ENCODE assay signal across 8 cellular contexts in the genomic region with DNA sequence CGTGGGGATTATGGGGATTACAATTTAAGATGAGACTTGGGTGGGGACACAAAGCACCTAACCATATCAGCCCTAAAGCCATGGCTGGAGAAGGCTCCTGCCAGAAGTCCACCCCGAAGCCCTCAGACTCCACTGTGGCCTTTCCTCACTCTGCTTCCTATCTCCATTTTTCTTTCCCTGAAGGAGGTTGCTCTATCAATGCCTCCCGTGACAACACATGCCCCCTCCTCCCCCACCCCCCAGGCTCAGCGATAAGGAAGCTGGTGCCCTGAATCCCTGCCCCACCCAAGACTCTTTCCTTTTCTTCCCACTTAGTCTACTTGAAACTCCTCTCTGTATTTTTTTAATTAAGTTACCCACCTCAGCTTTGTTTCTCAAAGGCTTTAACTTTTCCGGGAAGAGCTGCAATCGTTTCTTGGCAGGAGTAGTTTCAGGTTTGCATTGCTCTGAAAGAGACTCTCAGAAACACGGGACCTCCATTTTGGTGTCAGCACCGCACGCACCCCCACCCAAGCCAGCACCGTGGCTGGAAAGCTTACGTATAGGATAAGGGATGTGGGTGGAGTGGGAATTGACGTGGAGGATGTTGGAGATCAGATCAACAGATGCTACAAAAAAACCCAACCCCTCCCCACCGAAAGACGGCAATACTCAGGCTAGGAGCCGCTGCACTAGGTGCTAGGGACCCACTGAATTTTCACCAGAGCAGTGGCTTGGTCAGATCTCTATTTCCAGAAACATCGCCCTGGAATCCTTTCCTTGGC. TPM values are rescaled to one million over a fixed set of nuclear protein-coding genes. Genes with fewer than 3 reads are reported as not detected.
DNase-seq lines count a peak whose midpoint lies in the region; ATAC-seq and TF ChIP-seq lines count a peak whose summit lies in the region.

No MANE protein-coding gene starts in this region.

- peaks cover 10% of the 10 kb centered on the region for H4K20me1 ChIP-seq in neural progenitor cell (ENCODE audit: low read depth)

- H3K4me3 Mint-ChIP-seq in neural progenitor cell = peak overlapping the region; percentile 96

- peak overlapping the region; percentile 90 for H3K4me2 ChIP-seq in neural progenitor cell

- DNase-seq in Caki2 (ENCODE audit: low read depth) (peak; percentile 15), fibroblast of mammary gland (ENCODE audit: low read depth) (peak; percentile 56), neural progenitor cell (ENCODE audit: low spot score) (no peak), KG1 (lab: John Stamatoyannopoulos, UW) (no peak), HuH-7 (ENCODE audit: low spot score) (no peak)
- peak; percentile 24 to 40 for DNase-seq in activated CD4-positive, alpha-beta T cell treated with anti-CD3 and anti-CD28 coated beads, Interleukin-2, amount 50 U/mL, for 48 hours

- TF ChIP-seq CTCF in fibroblast of mammary gland (conservative IDR thresholded peaks at IDR 0.05; ENCODE audit: control insufficient read depth, insufficient read depth, low read depth, low read length) (no peak), neural progenitor cell (IDR thresholded peaks at IDR 0.05) (no peak)

- H3K9me3 Mint-ChIP-seq in neural progenitor cell = no peaks in the 10 kb centered on the region

- peaks cover 3% of the 10 kb centered on the region for H3K79me2 ChIP-seq in neural progenitor cell (ENCODE audit: low read depth)

- H3K36me3 Mint-ChIP-seq in neural progenitor cell = peaks cover 6% of the 10 kb centered on the region

- H3K4me3 ChIP-seq in fibroblast of mammary gland (ENCODE audit: control insufficient read depth, low read depth, low read length) (peak overlapping the region; percentile 85), neural progenitor cell (peak overlapping the region; percentile 69)

- H3K27ac ChIP-seq in neural progenitor cell = no peak overlapping the region

- in situ Hi-C loops in Caki2 (cut with HindIII; ENCODE audit: low pct_unique_long_range_greater_than_20kb, low sequenced_read_pairs) = loop anchor here (25.0 kb wide), 1 partner anchor 103 kb away; no protein-coding TSS in a partner anchor

- no peak overlapping the region for H3K27ac Mint-ChIP-seq in neural progenitor cell

- no peaks in the 10 kb centered on the region for H3K9me3 ChIP-seq in neural progenitor cell (ENCODE audit: low read depth)

- H2AFZ ChIP-seq in neural progenitor cell (replicated peaks) = no peak overlapping the region

- ATAC-seq in HG02938 (IDR thresholded peaks at IDR 0.05; ENCODE audit: unreplicated experiment) (peak; percentile 3), GM19395 (IDR thresholded peaks at IDR 0.05; ENCODE audit: unreplicated experiment) (no peak)

- peak overlapping the region; percentile 42 for H3K9ac ChIP-seq in neural progenitor cell

- no peaks in the 10 kb centered on the region for H3K36me3 ChIP-seq in neural progenitor cell

- peaks cover 38% of the 10 kb centered on the region for H3K27me3 ChIP-seq in neural progenitor cell

- peaks cover 16% of the 10 kb centered on the region for H3K27me3 Mint-ChIP-seq in neural progenitor cell (ENCODE audit: insufficient read depth, low read depth)

- peaks cover 25% of the 10 kb centered on the region for H3K4me1 Mint-ChIP-seq in neural progenitor cell

- H3K4me1 ChIP-seq in neural progenitor cell = peaks cover 11% of the 10 kb centered on the region

- peaks cover 14% of the 10 kb centered on the region for H3F3A ChIP-seq in neural progenitor cell (ENCODE audit: low read depth)

RNA-seq across cellular contexts. Expression of a gene that starts 15.2 kb away (rescaled TPM):
- not detected in 2 replicates for total RNA-seq in Caki2 (2014; rRNA removed; shearing (Covaris generic); ENCODE audit: low replicate concordance)
- 14.1 TPM in 2 replicates for total RNA-seq in neural progenitor cell (ENCODE audit: low replicate concordance)

RNA-seq across cellular contexts. Expression of a gene that starts 55.9 kb away (rescaled TPM):
- 21.3 and 29.0 TPM in 2 replicates for total RNA-seq in Caki2 (2014; rRNA removed; shearing (Covaris generic); ENCODE audit: low replicate concordance)
- 49.4 and 54.2 TPM in 2 replicates for total RNA-seq in neural progenitor cell (ENCODE audit: low replicate concordance)

Comparison
In these comparisons a context has a peak if more than half of its experiments do, and no peak if none do; other contexts are left out.
1. DNase-seq: peak in Caki2 (single experiment), activated CD4-positive, alpha-beta T cell treated with anti-CD3 and anti-CD28 coated beads, Interleukin-2, amount 50 U/mL, for 48 hours (2 of 2) and fibroblast of mammary gland (single experiment); none in neural progenitor cell (single experiment), KG1 (single experiment) and HuH-7 (single experiment).
2. RNA of a gene that starts 15.2 kb away (total RNA-seq): 14.1 TPM in neural progenitor cell; not detected in Caki2; every median in the first group is over 10 times any median in the second.